ENCODE assay signal across 13 cellular contexts in the genomic region with DNA sequence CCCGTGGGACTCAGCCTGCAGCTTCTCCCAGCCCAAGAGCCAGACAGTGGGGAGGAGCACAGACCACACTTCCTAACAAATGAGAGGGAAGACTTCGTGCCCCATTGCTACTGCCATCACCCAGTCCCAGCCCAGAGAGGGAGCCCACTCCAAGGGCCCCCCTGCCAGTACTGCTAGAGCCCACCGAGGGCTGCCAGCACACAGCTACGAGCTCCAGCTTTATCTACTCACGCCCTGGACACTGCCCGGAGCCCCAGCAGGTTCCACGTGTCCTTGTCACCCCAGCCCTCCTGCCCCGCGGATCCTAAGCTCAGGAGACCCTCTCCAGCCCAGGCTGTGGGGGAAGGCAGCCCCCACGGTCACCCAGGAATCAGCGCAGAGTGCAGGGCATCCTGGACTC. TPM values are rescaled to one million over a fixed set of nuclear protein-coding genes. Genes with fewer than 3 reads are reported as not detected.
DNase-seq lines count a peak whose midpoint lies in the region; ATAC-seq and TF ChIP-seq lines count a peak whose summit lies in the region.
"Had no signal": no experiment of that assay in that cellular context is flagged by ENCODE, and none has a peak within 500 bp of the region (broad histone marks: within the 10 kb centered on the region; RNA-seq: fewer than 3 reads in every experiment).

No MANE protein-coding gene starts in this region.

- H3K9me3 Mint-ChIP-seq in activated CD4-positive, alpha-beta T cell treated with anti-CD3 and anti-CD28 coated beads for 36 hours (ENCODE audit: low read depth), result no peaks in the 10 kb centered on the region
- H3K9me3 Mint-ChIP-seq in effector memory CD8-positive, alpha-beta T cell, result no peaks in the 10 kb centered on the region

- no peak for TF ChIP-seq CTCF in RWPE2 (IDR thresholded peaks at IDR 0.05; ENCODE audit: poor library complexity, severe bottlenecking)

- H3K4me1 ChIP-seq in RWPE2 (ENCODE audit: insufficient read depth, poor library complexity, severe bottlenecking) (peaks cover 7% of the 10 kb centered on the region), skeletal muscle satellite cell (ENCODE audit: control insufficient read depth, insufficient read depth, low read length) (peaks cover 7% of the 10 kb centered on the region)
- H3K4me1 ChIP-seq: foreskin keratinocyte, prostate gland had no signal

- H3K4me1 Mint-ChIP-seq in activated CD4-positive, alpha-beta T cell treated with anti-CD3 and anti-CD28 coated beads for 36 hours, result peaks cover 19% of the 10 kb centered on the region
- H3K4me1 Mint-ChIP-seq in effector memory CD8-positive, alpha-beta T cell (ENCODE audit: low read depth in 2 of 2), result peaks cover 20 to 24% of the 10 kb centered on the region in 2 donors

- H3K27ac ChIP-seq in RWPE2 (ENCODE audit: poor library complexity, severe bottlenecking), result no peak overlapping the region
- H3K27ac ChIP-seq: foreskin keratinocyte, prostate gland, SJCRH30, tibial nerve had no signal

- H3K36me3 ChIP-seq in RWPE2 (ENCODE audit: low read depth), result no peaks in the 10 kb centered on the region
- H3K36me3 ChIP-seq in skeletal muscle satellite cell (ENCODE audit: insufficient read depth, low read length), result peaks cover 3% of the 10 kb centered on the region
- H3K36me3 ChIP-seq: prostate gland, SJCRH30 had no signal

- no peaks in the 10 kb centered on the region for H3K27me3 Mint-ChIP-seq in activated CD4-positive, alpha-beta T cell treated with anti-CD3 and anti-CD28 coated beads for 36 hours
- no peaks in the 10 kb centered on the region for H3K27me3 Mint-ChIP-seq in effector memory CD8-positive, alpha-beta T cell

- no peak for DNase-seq in activated CD4-positive, alpha-beta T cell treated with anti-CD3 and anti-CD28 coated beads for 36 hours
- no peak for DNase-seq in activated CD4-positive, alpha-beta T cell treated with anti-CD3 and anti-CD28 coated beads, Interleukin-2, amount 50 U/mL, for 48 hours
- DNase-seq in RWPE2 (ENCODE audit: low spot score), result peak; percentile 36
- no peak for DNase-seq in effector memory CD8-positive, alpha-beta T cell
- DNase-seq in D341Med (ENCODE audit: low spot score), result no peak
- DNase-seq in NCI-H2227 treated with DMSO at 0.1 percent for 48 hours (lab: John Stamatoyannopoulos, UW), result no peak
- DNase-seq: Karpas-422, SJCRH30 had no signal

- peak overlapping the region; percentile 83 for H3K4me3 Mint-ChIP-seq in activated CD4-positive, alpha-beta T cell treated with anti-CD3 and anti-CD28 coated beads for 36 hours
- peak overlapping the region; percentile 84 for H3K4me3 Mint-ChIP-seq in effector memory CD8-positive, alpha-beta T cell

- H3K9me3 ChIP-seq in RWPE2 (ENCODE audit: severe bottlenecking) (no peaks in the 10 kb centered on the region), skeletal muscle satellite cell (replicated peaks; ENCODE audit: low read length) (no peaks in the 10 kb centered on the region)
- H3K9me3 ChIP-seq: prostate gland, SJCRH30, tibial nerve had no signal

- H3K27ac Mint-ChIP-seq in activated CD4-positive, alpha-beta T cell treated with anti-CD3 and anti-CD28 coated beads for 36 hours, result no peak overlapping the region
- peak overlapping the region; percentile 84 to 93 for H3K27ac Mint-ChIP-seq in effector memory CD8-positive, alpha-beta T cell

- CTCF ChIA-PET in activated CD4-positive, alpha-beta T cell treated with anti-CD3 and anti-CD28 coated beads for 36 hours (lab: Charles Lee), result interaction anchor here (0.5 to 1.3 kb wide), 2 partner anchors 68 to 202 kb away, joined by 3 to 4 read pairs; no protein-coding TSS in a partner anchor

- H3K4me2 ChIP-seq in skeletal muscle satellite cell (ENCODE audit: low read length), result peak overlapping the region; percentile 93

- peaks cover 52% of the 10 kb centered on the region for H3K36me3 Mint-ChIP-seq in activated CD4-positive, alpha-beta T cell treated with anti-CD3 and anti-CD28 coated beads for 36 hours (ENCODE audit: low read depth)
- H3K36me3 Mint-ChIP-seq in effector memory CD8-positive, alpha-beta T cell (ENCODE audit: insufficient read depth), result peaks cover 26% of the 10 kb centered on the region

- H3K27me3 ChIP-seq in RWPE2 (ENCODE audit: insufficient read depth, poor library complexity, severe bottlenecking) (peaks cover 3% of the 10 kb centered on the region), skeletal muscle satellite cell (ENCODE audit: control insufficient read depth, insufficient read depth, low read length) (no peaks in the 10 kb centered on the region)
- H3K27me3 ChIP-seq: SJCRH30, tibial nerve had no signal

- no peak for ATAC-seq in activated CD4-positive, alpha-beta T cell treated with anti-CD3 and anti-CD28 coated beads for 36 hours
- ATAC-seq in RWPE2 (ENCODE audit: low read depth) (no peak), HG02623 (IDR thresholded peaks at IDR 0.05; ENCODE audit: unreplicated experiment) (no peak)
- no peak for ATAC-seq in effector memory CD8-positive, alpha-beta T cell (replicated peaks)

- POLR2A ChIA-PET in activated CD4-positive, alpha-beta T cell treated with anti-CD3 and anti-CD28 coated beads for 36 hours (lab: Charles Lee), result no interaction called here

- H3K9ac ChIP-seq in skeletal muscle satellite cell (ENCODE audit: low read depth, low read length), result no peak overlapping the region

- H3K4me3 ChIP-seq in RWPE2 (ENCODE audit: severe bottlenecking) (peak overlapping the region; percentile 63), skeletal muscle satellite cell (ENCODE audit: low read length) (no peak overlapping the region)

- intact Hi-C loops in activated CD4-positive, alpha-beta T cell treated with anti-CD3 and anti-CD28 coated beads for 36 hours (cut with DNase I, micrococcal nuclease), result loop anchor here (2.0 to 10.0 kb wide), 7 partner anchors 67 to 1112 kb away; partner anchors contain the start of genes AVEN (in 1 of the 2), DPH6 (in 1 of the 2), EMC4 (in 1 of the 2) and EMC7 (in 1 of the 2)

RNA-seq across cellular contexts. Expression of gene GOLGA8A, which starts 1.9 kb away (rescaled TPM):
- 100 to 1,000 TPM; 147 to 165 TPM for total RNA-seq in activated CD4-positive, alpha-beta T cell treated with anti-CD3 and anti-CD28 coated beads for 36 hours
- 10.1 and 23.4 TPM in 2 replicates for total RNA-seq in skeletal muscle satellite cell (2012; rRNA removed)
